Comparison of ENCODE assay signal across 1 cellular context in the genomic region with DNA sequence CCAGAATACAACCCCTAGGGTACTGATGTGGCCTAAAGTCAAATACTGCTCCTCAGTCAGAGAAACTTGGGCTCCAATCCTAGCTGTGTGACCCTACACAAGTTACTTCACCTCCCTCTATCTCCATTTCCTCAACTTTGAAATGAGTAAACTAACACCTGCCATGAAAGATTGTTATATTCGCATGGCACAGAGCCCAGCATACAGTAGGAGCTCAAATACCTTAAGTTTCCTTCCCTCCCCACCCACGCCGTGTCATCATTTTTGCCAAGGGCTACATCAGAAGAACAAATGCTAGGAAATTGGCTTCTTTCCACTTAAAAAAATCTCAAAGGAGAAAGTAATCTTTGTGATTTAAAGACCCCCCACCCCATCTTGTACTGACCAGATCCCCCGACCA.
TF ChIP-seq lines count a peak whose summit lies in the region.

No MANE protein-coding gene starts in this region.

TF ChIP-seq in HepG2, 621 proteins besides CTCF, POLR2A, EP300 and RAD21:
- peak in 1 of 2 experiments; percentile 50; a peak in 2 of 4 replicates for TF ChIP-seq MAFK (conservative IDR thresholded peaks at IDR 0.05 in 1 of 2, IDR thresholded peaks at IDR 0.05 in 1 of 2; ENCODE audit: low read length in 2 of 2)
- TF ChIP-seq FOXA3 (CRISPR knock-in tag; IDR thresholded peaks at IDR 0.05), result no peak
